Comparison of ENCODE assay signal across 10 cellular contexts in genomic region chr17:29618272-29619065, GRCh38. TPM values are rescaled to one million over a fixed set of nuclear protein-coding genes. Genes with fewer than 3 reads are reported as not detected.
DNase-seq lines count a peak whose midpoint lies in the region; ATAC-seq, FAIRE-seq and TF ChIP-seq lines count a peak whose summit lies in the region.
"Had no signal": no experiment of that assay in that cellular context is flagged by ENCODE, and none has a peak within 500 bp of the region (broad histone marks: within the 10 kb centered on the region; RNA-seq: fewer than 3 reads in every experiment).

No MANE protein-coding gene starts in this region.

- no peaks in the 10 kb centered on the region for H3K79me2 ChIP-seq in DND-41 (ENCODE audit: insufficient read depth, low read length)
- no peaks in the 10 kb centered on the region for H3K79me2 ChIP-seq in MM.1S (ENCODE audit: low read length)
- no peaks in the 10 kb centered on the region for H3K79me2 ChIP-seq in endothelial cell of umbilical vein (ENCODE audit: control insufficient read depth, insufficient read depth, low read length)

- CTCF ChIA-PET in endothelial cell of umbilical vein (lab: Charles Lee): interaction anchor here (0.6 to 6.9 kb wide), 36 partner anchors 9 to 487 kb away, joined by 3 to 120 read pairs (median 8); partner anchors contain the start of genes ABHD15, ANKRD13B, SSH2 and TP53I13

- FAIRE-seq in endothelial cell of umbilical vein (lab: Jason Lieb, UNC) (no peak), pancreas (lab: Jason Lieb, UNC) (no peak)
- FAIRE-seq: G401.6 had no signal

- dilution Hi-C loops in endothelial cell of umbilical vein (cut with MboI; ENCODE audit: extremely low pct_ligation_motif_present, low sequenced_read_pairs): no loop called here

- 31 to 34% methylated on average over 22 of the region's 22 CpGs for WGBS in pancreas, 2 donors
- WGBS in thyroid gland, 2 donors: 61% methylated on average over 9 to 17 of the region's 22 CpGs

- no peak for DNase-seq in DND-41
- DNase-seq in MM.1S: no peak
- no peak for DNase-seq in endothelial cell of umbilical vein (ENCODE audit: low read depth, low spot score)
- DNase-seq in pancreas: peak in 2 of 6 donors; percentile 23 to 41
- DNase-seq in NCI-H187 treated with DMSO at 0.1 percent for 48 hours (lab: John Stamatoyannopoulos, UW): no peak
- no peak for DNase-seq in thyroid gland

- H4K20me1 ChIP-seq in DND-41 (ENCODE audit: insufficient read depth, low read length): peaks cover 30% of the 10 kb centered on the region
- H4K20me1 ChIP-seq in MM.1S (ENCODE audit: insufficient read depth, low read length): no peaks in the 10 kb centered on the region
- H4K20me1 ChIP-seq in endothelial cell of umbilical vein (replicated peaks; ENCODE audit: control insufficient read depth, extremely low read depth, insufficient read depth, low read length): no peaks in the 10 kb centered on the region

- peak overlapping the region in 1 of 2 experiments; percentile 56; a peak in 2 of 4 replicates for H3K4me3 ChIP-seq in DND-41 (ENCODE audit: low read depth in 1 of 2, low read length in 2 of 2)
- H3K4me3 ChIP-seq in MM.1S (ENCODE audit: low read length): peak overlapping the region; percentile 78
- no peak overlapping the region for H3K4me3 ChIP-seq in endothelial cell of umbilical vein (replicated peaks in 1 of 3; ENCODE audit: insufficient read depth in 1 of 3, low read depth in 1 of 3, low read length in 3 of 3)
- peak overlapping the region in 3 of 4 donors; percentile 5 to 47 (median 37) for H3K4me3 ChIP-seq in pancreas
- no peak overlapping the region for H3K4me3 ChIP-seq in thyroid gland (replicated peaks in 1 of 3)

- H3K27ac ChIP-seq in DND-41 (ENCODE audit: low read length) (no peak overlapping the region), MM.1S (ENCODE audit: low read length) (no peak overlapping the region), endothelial cell of umbilical vein (ENCODE audit: insufficient read depth, low read depth, low read length) (no peak overlapping the region), pancreas (no peak overlapping the region), thyroid gland (no peak overlapping the region)

- TF ChIP-seq POLR2A in endothelial cell of umbilical vein (IDR thresholded peaks at IDR 0.05; ENCODE audit: low read depth, low read length) (no peak), thyroid gland (IDR thresholded peaks at IDR 0.05) (no peak)

- TF ChIP-seq CTCF in DND-41 (IDR thresholded peaks at IDR 0.05; ENCODE audit: borderline replicate concordance, extremely low read depth, low read length, poor library complexity, severe bottlenecking) (no peak), MM.1S (IDR thresholded peaks at IDR 0.05; ENCODE audit: low read length) (no peak), endothelial cell of umbilical vein (IDR thresholded peaks at IDR 0.05; ENCODE audit: extremely low read depth in 1 of 2, insufficient read depth in 1 of 2, low read depth in 1 of 2, low read length in 2 of 2) (no peak), pancreas (IDR thresholded peaks at IDR 0.05) (peak in 1 of 4 donors; percentile 0), thyroid gland (IDR thresholded peaks at IDR 0.05) (peak in 1 of 6 experiments; percentile 1)

- ATAC-seq in DND-41 (ENCODE audit: insufficient read depth, low read depth) (no peak), pancreas (peak in 2 of 4 donors; percentile 1), GM18498 (IDR thresholded peaks at IDR 0.05; ENCODE audit: unreplicated experiment) (no peak), GM21526 (IDR thresholded peaks at IDR 0.05; ENCODE audit: low FRiP score, unreplicated experiment) (no peak)

- H3F3A ChIP-seq in MM.1S (ENCODE audit: insufficient read depth, low read length): peaks cover 15% of the 10 kb centered on the region; the same call in 1 of the 2 replicates

- no peaks in the 10 kb centered on the region for H3K9me1 ChIP-seq in endothelial cell of umbilical vein (replicated peaks; ENCODE audit: control insufficient read depth, extremely low read depth, insufficient read depth, low read length)

- H2AFZ ChIP-seq in DND-41 (ENCODE audit: low read depth, low read length) (0 out of 2 replicates have a peak overlapping the region, but pooled peaks have one; percentile 17), MM.1S (ENCODE audit: low read length) (peak overlapping the region; percentile 89), endothelial cell of umbilical vein (ENCODE audit: low read depth, low read length) (peak overlapping the region; percentile 69)

- no TSS peak for BruUV-seq in endothelial cell of umbilical vein (replicated peaks; lab: Mats Ljungman, UMichigan)

- H3K36me3 ChIP-seq in DND-41 (ENCODE audit: insufficient read depth, low read length): no peaks in the 10 kb centered on the region
- no peaks in the 10 kb centered on the region for H3K36me3 ChIP-seq in MM.1S (replicated peaks; ENCODE audit: insufficient read depth, low read length)
- no peaks in the 10 kb centered on the region for H3K36me3 ChIP-seq in endothelial cell of umbilical vein (ENCODE audit: control insufficient read depth in 2 of 2, extremely low read depth in 1 of 2, insufficient read depth in 2 of 2, low read length in 2 of 2)
- H3K36me3 ChIP-seq in pancreas: no peaks in the 10 kb centered on the region
- H3K36me3 ChIP-seq in thyroid gland: no peaks in the 10 kb centered on the region
- H3K36me3 ChIP-seq: brain microvascular endothelial cell had no signal

- H3K27me3 ChIP-seq in DND-41 (ENCODE audit: insufficient read depth, low read length, poor library complexity) (peaks cover 22% of the 10 kb centered on the region), MM.1S (replicated peaks; ENCODE audit: insufficient read depth, low read length) (peaks cover 11% of the 10 kb centered on the region), endothelial cell of umbilical vein (ENCODE audit: control insufficient read depth in 2 of 2, insufficient read depth in 2 of 2, low read length in 2 of 2) (no peaks in the 10 kb centered on the region), pancreas (no peaks in the 10 kb centered on the region), thyroid gland (no peaks in the 10 kb centered on the region)
- H3K27me3 ChIP-seq: brain microvascular endothelial cell had no signal

- H3K9me3 ChIP-seq in DND-41 (ENCODE audit: insufficient read depth, low read length, severe bottlenecking) (no peaks in the 10 kb centered on the region), MM.1S (replicated peaks; ENCODE audit: insufficient read depth, low read length) (no peaks in the 10 kb centered on the region), endothelial cell of umbilical vein (replicated peaks; ENCODE audit: control insufficient read depth, insufficient read depth, low read length) (no peaks in the 10 kb centered on the region), pancreas (no peaks in the 10 kb centered on the region), thyroid gland (no peaks in the 10 kb centered on the region)

- H3K9me2 ChIP-seq in MM.1S (replicated peaks; ENCODE audit: insufficient read depth, low read length): no peaks in the 10 kb centered on the region

- POLR2A ChIA-PET in endothelial cell of umbilical vein (lab: Charles Lee): interaction anchor here (0.6 to 1.0 kb wide), 2 partner anchors 38 to 161 kb away, joined by 3 read pairs; no protein-coding TSS in a partner anchor

- H3K4me2 ChIP-seq in DND-41 (ENCODE audit: insufficient read depth, low read length) (peak overlapping the region; percentile 77), MM.1S (ENCODE audit: low read depth, low read length) (peak overlapping the region; percentile 99), endothelial cell of umbilical vein (ENCODE audit: insufficient read depth, low read length) (peak overlapping the region; percentile 43)

- H3K9ac ChIP-seq in DND-41 (ENCODE audit: low read depth, low read length) (peak overlapping the region; percentile 55; the same call in 1 of the 2 replicates), MM.1S (ENCODE audit: low read length) (peak overlapping the region; percentile 92; the same call in 1 of the 2 replicates), endothelial cell of umbilical vein (replicated peaks; ENCODE audit: extremely low read depth, insufficient read depth, low read length) (no peak overlapping the region)

- intact Hi-C loops in endothelial cell of umbilical vein (cut with micrococcal nuclease) (loop anchor here (1.0 to 5.0 kb wide), 4 partner anchors 22 to 161 kb away; partner anchors contain the start of genes ABHD15 and TP53I13), pancreas (cut with DNase I) (no loop called here), thyroid gland (cut with DNase I) (loop anchor here (5.0 kb wide), 1 partner anchor 36 kb away; no protein-coding TSS in a partner anchor)

- H3K4me1 ChIP-seq in DND-41 (ENCODE audit: insufficient read depth, low read length): peaks cover 52% of the 10 kb centered on the region
- H3K4me1 ChIP-seq in MM.1S (ENCODE audit: low read length): peaks cover 44% of the 10 kb centered on the region
- peaks cover 33% of the 10 kb centered on the region for H3K4me1 ChIP-seq in endothelial cell of umbilical vein (ENCODE audit: control insufficient read depth, extremely low read depth, insufficient read depth, low read length)
- H3K4me1 ChIP-seq in pancreas: peaks cover 15 to 26% (median 22%) of the 10 kb centered on the region in 3 donors
- peaks cover 44 to 77% of the 10 kb centered on the region in 2 donors for H3K4me1 ChIP-seq in thyroid gland

RNA-seq across cellular contexts. Expression of gene CORO6, which starts 4.2 kb away (rescaled TPM):
- total RNA-seq in endothelial cell of umbilical vein (7.8 and 10.7 TPM in 2 replicates), pancreas (1 to 10 TPM in 1 of 6 donors, under 1 TPM in 5; 0.20 to 1.9 (median 0.53) TPM), thyroid gland (100 to 1,000 TPM in 2 of 4 donors, 10 to 100 TPM in 2; 65.3 to 161 (median 99.2) TPM)
- polyA plus RNA-seq in endothelial cell of umbilical vein (14.7 and 22.0 TPM in 2 replicates), pancreas (1 to 10 TPM; 3.7 to 4.4 TPM)
- 1.5 and 3.2 TPM in 2 replicates for polyA plus RNA-seq in endothelial cell of umbilical vein (2011; cell fraction: cytosol; rRNA removed)
- 151 and 191 TPM in 2 replicates for polyA plus RNA-seq in endothelial cell of umbilical vein (2011; cell fraction: nucleus; rRNA removed)
- polyA plus RNA-seq in endothelial cell of umbilical vein (2012): 4.1 and 8.8 TPM in 2 replicates
- polyA minus RNA-seq in endothelial cell of umbilical vein: 11.2 and 17.2 TPM in 2 replicates
- polyA minus RNA-seq in endothelial cell of umbilical vein (2011; cell fraction: cytosol; rRNA and poly(A)+ RNA removed): 0.82 TPM
- polyA minus RNA-seq in endothelial cell of umbilical vein (2011; cell fraction: nucleus; rRNA and poly(A)+ RNA removed): 14.9 and 17.6 TPM in 2 replicates

RNA-seq across cellular contexts. Expression of gene ANKRD13B, which starts 25.5 kb away (rescaled TPM):
- 21.1 and 22.8 TPM in 2 replicates for total RNA-seq in endothelial cell of umbilical vein
- polyA plus RNA-seq in endothelial cell of umbilical vein: 23.2 and 26.7 TPM in 2 replicates
- polyA plus RNA-seq in endothelial cell of umbilical vein (2011; cell fraction: cytosol; rRNA removed): 10.5 and 15.8 TPM in 2 replicates
- 92.5 and 94.8 TPM in 2 replicates for polyA plus RNA-seq in endothelial cell of umbilical vein (2011; cell fraction: nucleus; rRNA removed)
- polyA plus RNA-seq in endothelial cell of umbilical vein (2012): 25.3 and 34.7 TPM in 2 replicates
- 15.5 and 20.3 TPM in 2 replicates for polyA minus RNA-seq in endothelial cell of umbilical vein
- polyA minus RNA-seq in endothelial cell of umbilical vein (2011; cell fraction: cytosol; rRNA and poly(A)+ RNA removed): 21.3 TPM
- polyA minus RNA-seq in endothelial cell of umbilical vein (2011; cell fraction: nucleus; rRNA and poly(A)+ RNA removed): 17.8 and 28.5 TPM in 2 replicates
- total RNA-seq in pancreas: 1 to 10 TPM; 1.0 to 5.8 (median 2.8) TPM
- 1 to 10 TPM; 5.0 to 5.8 TPM for polyA plus RNA-seq in pancreas
- total RNA-seq in thyroid gland: 1 to 10 TPM; 1.6 to 5.8 (median 3.1) TPM

RNA-seq across cellular contexts. Expression of gene GIT1, which starts 29.0 kb away (rescaled TPM):
- total RNA-seq in endothelial cell of umbilical vein (82.0 and 92.5 TPM in 2 replicates), pancreas (10 to 100 TPM; 15.1 to 24.1 (median 18.0) TPM), thyroid gland (10 to 100 TPM; 35.7 to 71.7 (median 42.4) TPM)
- polyA plus RNA-seq in endothelial cell of umbilical vein (75.5 and 97.5 TPM in 2 replicates), pancreas (10 to 100 TPM; 26.4 to 27.6 TPM)
- 74.6 and 75.7 TPM in 2 replicates for polyA plus RNA-seq in endothelial cell of umbilical vein (2011; cell fraction: cytosol; rRNA removed)
- 118 and 146 TPM in 2 replicates for polyA plus RNA-seq in endothelial cell of umbilical vein (2011; cell fraction: nucleus; rRNA removed)
- polyA plus RNA-seq in endothelial cell of umbilical vein (2012): 63.1 and 66.3 TPM in 2 replicates
- 63.9 and 96.6 TPM in 2 replicates for polyA minus RNA-seq in endothelial cell of umbilical vein
- polyA minus RNA-seq in endothelial cell of umbilical vein (2011; cell fraction: cytosol; rRNA and poly(A)+ RNA removed): 44.4 TPM
- 40.9 and 60.4 TPM in 2 replicates for polyA minus RNA-seq in endothelial cell of umbilical vein (2011; cell fraction: nucleus; rRNA and poly(A)+ RNA removed)

RNA-seq across cellular contexts. Expression of gene TP53I13, which starts 50.0 kb away (rescaled TPM):
- total RNA-seq in endothelial cell of umbilical vein: 33.8 and 41.1 TPM in 2 replicates
- polyA plus RNA-seq in endothelial cell of umbilical vein: 42.7 and 72.3 TPM in 2 replicates
- polyA plus RNA-seq in endothelial cell of umbilical vein (2011; cell fraction: cytosol; rRNA removed): 19.3 and 35.8 TPM in 2 replicates
- polyA plus RNA-seq in endothelial cell of umbilical vein (2011; cell fraction: nucleus; rRNA removed): 93.1 and 99.6 TPM in 2 replicates
- 22.6 and 36.1 TPM in 2 replicates for polyA plus RNA-seq in endothelial cell of umbilical vein (2012)
- polyA minus RNA-seq in endothelial cell of umbilical vein: 12.9 and 23.4 TPM in 2 replicates
- 18.9 TPM for polyA minus RNA-seq in endothelial cell of umbilical vein (2011; cell fraction: cytosol; rRNA and poly(A)+ RNA removed)
- polyA minus RNA-seq in endothelial cell of umbilical vein (2011; cell fraction: nucleus; rRNA and poly(A)+ RNA removed): 7.2 and 21.1 TPM in 2 replicates
- total RNA-seq in pancreas: 10 to 100 TPM; 16.5 to 45.4 (median 21.5) TPM
- polyA plus RNA-seq in pancreas: 100 to 1,000 TPM; 120 to 176 TPM
- total RNA-seq in thyroid gland: 10 to 100 TPM; 54.7 to 79.0 (median 57.4) TPM

RNA-seq across cellular contexts. Expression of gene ABHD15, which starts 51.6 kb away (rescaled TPM):
- total RNA-seq in endothelial cell of umbilical vein (5.6 and 5.9 TPM in 2 replicates), pancreas (1 to 10 TPM; 4.6 to 9.6 (median 6.5) TPM), thyroid gland (10 to 100 TPM; 11.6 to 19.8 (median 13.0) TPM)
- polyA plus RNA-seq in endothelial cell of umbilical vein (3.8 and 4.7 TPM in 2 replicates), pancreas (10 to 100 TPM in 1 of 2 donors, 1 to 10 TPM in 1; 3.9 to 10.6 TPM)
- 3.7 and 4.2 TPM in 2 replicates for polyA plus RNA-seq in endothelial cell of umbilical vein (2011; cell fraction: cytosol; rRNA removed)
- 3.1 and 3.4 TPM in 2 replicates for polyA plus RNA-seq in endothelial cell of umbilical vein (2011; cell fraction: nucleus; rRNA removed)
- polyA plus RNA-seq in endothelial cell of umbilical vein (2012): 6.1 TPM in 2 replicates
- 5.5 and 8.6 TPM in 2 replicates for polyA minus RNA-seq in endothelial cell of umbilical vein
- 7.7 TPM for polyA minus RNA-seq in endothelial cell of umbilical vein (2011; cell fraction: cytosol; rRNA and poly(A)+ RNA removed)
- 1.8 and 2.7 TPM in 2 replicates for polyA minus RNA-seq in endothelial cell of umbilical vein (2011; cell fraction: nucleus; rRNA and poly(A)+ RNA removed)

Comparison
In these comparisons a context has a peak if more than half of its experiments do, and no peak if none do; other contexts are left out.
1. H2AFZ ChIP-seq: peak in every context shown above with its lines; median percentile 89 in MM.1S; 69 in endothelial cell of umbilical vein; 17 in DND-41.
2. H3K4me2 ChIP-seq: peak in every context shown above with its lines; median percentile 99 in MM.1S; 77 in DND-41; 43 in endothelial cell of umbilical vein.
3. H3K4me3 ChIP-seq: peak in MM.1S (single experiment) and pancreas (3 of 4); none in endothelial cell of umbilical vein (0 of 3) and thyroid gland (0 of 3).
4. intact Hi-C loops: an anchor here in endothelial cell of umbilical vein (1.0 to 5.0 kb wide) and thyroid gland (5.0 kb wide); none called in pancreas.